1 cellular context compared by ENCODE assay signal in the genomic region with DNA sequence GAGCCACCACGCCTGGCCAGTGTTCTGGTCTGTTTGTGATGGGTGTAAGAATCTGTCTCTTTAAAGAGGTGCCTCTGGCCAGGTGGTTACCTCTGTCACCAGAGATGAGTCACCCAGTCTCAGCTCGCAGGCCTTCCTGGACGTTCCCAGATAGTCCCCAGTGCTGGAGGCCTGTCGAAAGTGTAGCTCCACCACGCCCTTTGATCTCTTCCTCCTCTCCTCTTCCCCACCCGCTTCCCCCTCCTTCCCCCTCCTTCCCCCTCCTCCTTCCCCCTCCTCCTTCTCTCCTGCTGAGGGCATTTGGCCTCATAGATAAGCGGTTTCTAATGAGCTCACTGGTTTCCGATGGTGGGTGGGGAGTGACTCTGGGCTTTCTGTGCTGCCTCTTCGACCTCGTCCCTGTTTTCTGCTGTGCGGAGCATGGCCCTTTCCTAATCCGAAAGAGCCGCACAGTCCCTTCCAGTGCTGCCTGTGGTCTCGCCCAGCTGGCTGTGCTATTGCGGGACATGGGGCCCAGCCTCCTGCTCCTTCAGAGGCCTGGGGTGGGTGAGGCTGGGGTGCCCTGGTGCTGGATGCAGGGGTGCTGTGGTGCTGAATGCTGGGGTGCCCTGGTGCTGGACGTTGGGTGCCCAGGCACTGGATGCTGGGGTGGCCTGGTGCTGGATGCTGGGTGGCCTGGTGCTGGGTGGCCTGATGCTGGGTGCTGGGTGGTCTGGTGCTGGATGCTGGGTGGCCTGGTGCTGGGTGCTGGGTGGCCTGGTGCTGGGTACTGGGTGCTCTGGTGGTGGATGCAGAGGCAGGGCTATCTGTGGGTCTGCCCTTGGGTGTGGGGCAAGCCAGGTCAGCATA.
TF ChIP-seq lines count a peak whose summit lies in the region.

No MANE protein-coding gene starts in this region.

TF ChIP-seq in HepG2, 621 proteins besides CTCF, POLR2A, EP300 and RAD21 (continued from another document and continues in another):
- TF ChIP-seq DZIP1 (CRISPR knock-in tag; IDR thresholded peaks at IDR 0.05) (no peak), FOXK2 (IDR thresholded peaks at IDR 0.05) (no peak), THAP7 (CRISPR knock-in tag; IDR thresholded peaks at IDR 0.05) (no peak), HNRNPK (IDR thresholded peaks at IDR 0.05; ENCODE audit: low read depth, low read length, poor library complexity, severe bottlenecking) (peak; percentile 72), ZIK1 (CRISPR knock-in tag; IDR thresholded peaks at IDR 0.05; ENCODE audit: borderline replicate concordance, low read depth) (no peak), PHF5A (CRISPR knock-in tag; IDR thresholded peaks at IDR 0.05; ENCODE audit: low read depth, unreplicated experiment) (no peak), ZFP62 (CRISPR knock-in tag; IDR thresholded peaks at IDR 0.05) (no peak), MTA3 (CRISPR knock-in tag; IDR thresholded peaks at IDR 0.05) (no peak), PTBP1 (IDR thresholded peaks at IDR 0.05; ENCODE audit: low read depth, low read length, poor library complexity, severe bottlenecking) (peak; percentile 40), YY1 (IDR thresholded peaks at IDR 0.05; ENCODE audit: insufficient read depth, insufficient replicate concordance, low read depth, low read length) (no peak), RARA (CRISPR knock-in tag; IDR thresholded peaks at IDR 0.05) (peak; percentile 34; the same call in 1 of the 2 replicates), NONO (IDR thresholded peaks at IDR 0.05) (no peak), NONO (CRISPR knock-in tag; conservative IDR thresholded peaks at IDR 0.05) (no peak), HES4 (CRISPR knock-in tag; IDR thresholded peaks at IDR 0.05; ENCODE audit: borderline replicate concordance) (no peak), ZFP91 (CRISPR knock-in tag; IDR thresholded peaks at IDR 0.05; ENCODE audit: borderline replicate concordance) (peak; percentile 63; the same call in 1 of the 2 replicates), ZNF567 (CRISPR knock-in tag; IDR thresholded peaks at IDR 0.05; ENCODE audit: borderline replicate concordance) (no peak), ZBTB14 (CRISPR knock-in tag; IDR thresholded peaks at IDR 0.05) (no peak), EZH2 (conservative IDR thresholded peaks at IDR 0.05; ENCODE audit: low read depth, low read length) (no peak), ZNF274 (CRISPR knock-in tag; IDR thresholded peaks at IDR 0.05) (0 out of 2 replicates have a peak, but pooled peaks have one; percentile 41), IRX3 (CRISPR knock-in tag; IDR thresholded peaks at IDR 0.05; ENCODE audit: borderline replicate concordance, low read depth) (no peak), ZNF816 (CRISPR knock-in tag; IDR thresholded peaks at IDR 0.05; ENCODE audit: borderline replicate concordance) (no peak), ZNF570 (CRISPR knock-in tag; IDR thresholded peaks at IDR 0.05; ENCODE audit: borderline replicate concordance) (no peak), ZNF251 (CRISPR knock-in tag; IDR thresholded peaks at IDR 0.05) (no peak), MIER2 (CRISPR knock-in tag; IDR thresholded peaks at IDR 0.05) (no peak), MAZ (IDR thresholded peaks at IDR 0.05; ENCODE audit: borderline replicate concordance, low read depth, low read length) (peak; percentile 43; the same call in 1 of the 2 replicates), MAZ (CRISPR knock-in tag; IDR thresholded peaks at IDR 0.05; ENCODE audit: low read depth) (no peak), SNRNP70 (IDR thresholded peaks at IDR 0.05; ENCODE audit: low read depth, low read length) (no peak), ZNF17 (CRISPR knock-in tag; IDR thresholded peaks at IDR 0.05) (no peak), ARID4A (CRISPR knock-in tag; IDR thresholded peaks at IDR 0.05; ENCODE audit: borderline replicate concordance) (no peak), CCAR2 (optimal IDR thresholded peaks at IDR 0.05; ENCODE audit: low read depth, low read length) (no peak), TEAD2 (CRISPR knock-in tag; IDR thresholded peaks at IDR 0.05) (no peak), ZMYM2 (CRISPR knock-in tag; IDR thresholded peaks at IDR 0.05) (no peak), WIZ (CRISPR knock-in tag; IDR thresholded peaks at IDR 0.05) (no peak), FOXA1 (IDR thresholded peaks at IDR 0.05) (no peak), FOXA1 (CRISPR knock-in tag; IDR thresholded peaks at IDR 0.05) (no peak), SOX13 (IDR thresholded peaks at IDR 0.05) (no peak), SOX13 (CRISPR knock-in tag; conservative IDR thresholded peaks at IDR 0.05 in 1 of 2, IDR thresholded peaks at IDR 0.05 in 1 of 2) (peak in 1 of 2 experiments; percentile 20; a peak in 1 of 4 replicates), MAFK (conservative IDR thresholded peaks at IDR 0.05 in 1 of 2, IDR thresholded peaks at IDR 0.05 in 1 of 2; ENCODE audit: low read length in 2 of 2) (peak in 1 of 2 experiments; percentile 68; a peak in 1 of 4 replicates), TSC22D2 (CRISPR knock-in tag; IDR thresholded peaks at IDR 0.05; ENCODE audit: borderline replicate concordance) (no peak)
- TF ChIP-seq, protein P1, sequence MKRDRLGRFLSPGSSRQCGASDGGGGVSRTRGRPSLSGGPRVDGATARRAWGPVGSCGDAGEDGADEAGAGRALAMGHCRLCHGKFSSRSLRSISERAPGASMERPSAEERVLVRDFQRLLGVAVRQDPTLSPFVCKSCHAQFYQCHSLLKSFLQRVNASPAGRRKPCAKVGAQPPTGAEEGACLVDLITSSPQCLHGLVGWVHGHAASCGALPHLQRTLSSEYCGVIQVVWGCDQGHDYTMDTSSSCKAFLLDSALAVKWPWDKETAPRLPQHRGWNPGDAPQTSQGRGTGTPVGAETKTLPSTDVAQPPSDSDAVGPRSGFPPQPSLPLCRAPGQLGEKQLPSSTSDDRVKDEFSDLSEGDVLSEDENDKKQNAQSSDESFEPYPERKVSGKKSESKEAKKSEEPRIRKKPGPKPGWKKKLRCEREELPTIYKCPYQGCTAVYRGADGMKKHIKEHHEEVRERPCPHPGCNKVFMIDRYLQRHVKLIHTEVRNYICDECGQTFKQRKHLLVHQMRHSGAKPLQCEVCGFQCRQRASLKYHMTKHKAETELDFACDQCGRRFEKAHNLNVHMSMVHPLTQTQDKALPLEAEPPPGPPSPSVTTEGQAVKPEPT (CRISPR knock-in tag; IDR thresholded peaks at IDR 0.05; ENCODE audit: low read depth) = no peak
- TF ChIP-seq, protein P2, sequence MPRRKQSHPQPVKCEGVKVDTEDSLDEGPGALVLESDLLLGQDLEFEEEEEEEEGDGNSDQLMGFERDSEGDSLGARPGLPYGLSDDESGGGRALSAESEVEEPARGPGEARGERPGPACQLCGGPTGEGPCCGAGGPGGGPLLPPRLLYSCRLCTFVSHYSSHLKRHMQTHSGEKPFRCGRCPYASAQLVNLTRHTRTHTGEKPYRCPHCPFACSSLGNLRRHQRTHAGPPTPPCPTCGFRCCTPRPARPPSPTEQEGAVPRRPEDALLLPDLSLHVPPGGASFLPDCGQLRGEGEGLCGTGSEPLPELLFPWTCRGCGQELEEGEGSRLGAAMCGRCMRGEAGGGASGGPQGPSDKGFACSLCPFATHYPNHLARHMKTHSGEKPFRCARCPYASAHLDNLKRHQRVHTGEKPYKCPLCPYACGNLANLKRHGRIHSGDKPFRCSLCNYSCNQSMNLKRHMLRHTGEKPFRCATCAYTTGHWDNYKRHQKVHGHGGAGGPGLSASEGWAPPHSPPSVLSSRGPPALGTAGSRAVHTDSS (CRISPR knock-in tag; conservative IDR thresholded peaks at IDR 0.05) = no peak
- TF ChIP-seq, protein P3, sequence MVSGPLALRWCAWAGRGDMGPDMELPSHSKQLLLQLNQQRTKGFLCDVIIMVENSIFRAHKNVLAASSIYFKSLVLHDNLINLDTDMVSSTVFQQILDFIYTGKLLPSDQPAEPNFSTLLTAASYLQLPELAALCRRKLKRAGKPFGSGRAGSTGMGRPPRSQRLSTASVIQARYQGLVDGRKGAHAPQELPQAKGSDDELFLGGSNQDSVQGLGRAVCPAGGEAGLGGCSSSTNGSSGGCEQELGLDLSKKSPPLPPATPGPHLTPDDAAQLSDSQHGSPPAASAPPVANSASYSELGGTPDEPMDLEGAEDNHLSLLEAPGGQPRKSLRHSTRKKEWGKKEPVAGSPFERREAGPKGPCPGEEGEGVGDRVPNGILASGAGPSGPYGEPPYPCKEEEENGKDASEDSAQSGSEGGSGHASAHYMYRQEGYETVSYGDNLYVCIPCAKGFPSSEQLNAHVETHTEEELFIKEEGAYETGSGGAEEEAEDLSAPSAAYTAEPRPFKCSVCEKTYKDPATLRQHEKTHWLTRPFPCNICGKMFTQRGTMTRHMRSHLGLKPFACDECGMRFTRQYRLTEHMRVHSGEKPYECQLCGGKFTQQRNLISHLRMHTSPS (CRISPR knock-in tag; IDR thresholded peaks at IDR 0.05; ENCODE audit: low read depth) = no peak
- TF ChIP-seq, protein P4, sequence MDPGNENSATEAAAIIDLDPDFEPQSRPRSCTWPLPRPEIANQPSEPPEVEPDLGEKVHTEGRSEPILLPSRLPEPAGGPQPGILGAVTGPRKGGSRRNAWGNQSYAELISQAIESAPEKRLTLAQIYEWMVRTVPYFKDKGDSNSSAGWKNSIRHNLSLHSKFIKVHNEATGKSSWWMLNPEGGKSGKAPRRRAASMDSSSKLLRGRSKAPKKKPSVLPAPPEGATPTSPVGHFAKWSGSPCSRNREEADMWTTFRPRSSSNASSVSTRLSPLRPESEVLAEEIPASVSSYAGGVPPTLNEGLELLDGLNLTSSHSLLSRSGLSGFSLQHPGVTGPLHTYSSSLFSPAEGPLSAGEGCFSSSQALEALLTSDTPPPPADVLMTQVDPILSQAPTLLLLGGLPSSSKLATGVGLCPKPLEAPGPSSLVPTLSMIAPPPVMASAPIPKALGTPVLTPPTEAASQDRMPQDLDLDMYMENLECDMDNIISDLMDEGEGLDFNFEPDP (CRISPR knock-in tag; conservative IDR thresholded peaks at IDR 0.05) = no peak
